ENCODE assay signal across 10 cellular contexts in the genomic region with DNA sequence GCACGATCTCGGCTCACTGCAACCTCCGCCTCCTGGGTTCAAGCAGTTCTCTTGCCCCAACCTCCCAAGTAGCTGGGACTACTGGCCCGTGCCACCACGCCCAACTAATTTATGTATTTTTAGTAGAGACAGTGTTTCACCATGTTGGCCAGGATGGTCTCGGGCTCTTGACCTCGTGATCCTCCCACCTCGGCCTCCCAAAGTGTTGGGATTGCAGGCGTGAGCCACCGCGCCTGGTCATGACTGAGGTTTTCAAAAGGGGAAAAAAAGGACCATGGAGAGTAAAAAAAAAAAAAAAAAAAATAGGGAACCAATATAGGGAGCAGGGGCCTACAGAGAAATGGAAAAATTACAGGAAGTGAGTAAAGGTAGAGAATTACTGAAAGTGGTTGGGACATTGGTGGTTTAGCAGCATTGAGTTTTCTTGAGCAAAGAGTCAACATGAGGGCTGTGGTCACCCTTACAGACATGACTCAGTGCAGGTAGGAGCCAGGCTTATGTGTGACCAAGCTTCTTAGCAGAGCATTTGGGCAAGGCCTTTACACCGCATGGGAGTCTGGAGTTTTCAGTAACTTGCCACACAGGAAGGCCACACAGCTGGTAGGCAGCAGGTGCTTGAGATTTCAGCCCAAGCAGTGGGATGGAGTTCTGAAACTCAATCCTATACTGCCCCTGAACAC.
DNase-seq lines count a peak whose midpoint lies in the region; ATAC-seq, FAIRE-seq and TF ChIP-seq lines count a peak whose summit lies in the region.
"Had no signal": no experiment of that assay in that cellular context is flagged by ENCODE, and none has a peak within 500 bp of the region (broad histone marks: within the 10 kb centered on the region; RNA-seq: fewer than 3 reads in every experiment).

No MANE protein-coding gene starts in this region.

- H3K27me3 Mint-ChIP-seq in nephron progenitor cell (ENCODE audit: low read depth, poor library complexity): peaks cover 3% of the 10 kb centered on the region

- intact Hi-C loops in mammary epithelial cell (cut with micrococcal nuclease): no loop called here

- no peaks in the 10 kb centered on the region for H3K9me3 ChIP-seq in mammary epithelial cell (replicated peaks; ENCODE audit: insufficient read depth, low read length)
- no peaks in the 10 kb centered on the region; the same call in 1 of the 2 replicates for H3K9me3 ChIP-seq in HAP-1
- H3K9me3 ChIP-seq: heart left ventricle had no signal

- peak; percentile 55 for DNase-seq in GM12864 (ENCODE audit: low read depth)
- peak; percentile 91 for DNase-seq in mammary epithelial cell
- DNase-seq in HAP-1 (ENCODE audit: low spot score in 2 of 2): no peak
- DNase-seq in nephron progenitor cell: no peak
- DNase-seq in HTR-8/SVneo (ENCODE audit: insufficient read length, low spot score): no peak
- no peak for DNase-seq in NCI-H748 (lab: John Stamatoyannopoulos, UW; ENCODE audit: unreplicated experiment)
- DNase-seq: heart left ventricle, NCI-H345 had no signal

- BruUV-seq in mammary epithelial cell (replicated peaks; lab: Mats Ljungman, UMichigan): no TSS peak

- H3K4me1 ChIP-seq in mammary epithelial cell (ENCODE audit: insufficient read depth, low read length): peaks cover 23% of the 10 kb centered on the region
- H3K4me1 ChIP-seq in HAP-1: no peaks in the 10 kb centered on the region

- no peak overlapping the region for H3K27ac Mint-ChIP-seq in nephron progenitor cell

- no peaks in the 10 kb centered on the region for H3K36me3 Mint-ChIP-seq in nephron progenitor cell (ENCODE audit: low read depth)

- H3K4me3 ChIP-seq in GM12864 (ENCODE audit: low read depth, low read length): no peak overlapping the region
- no peak overlapping the region for H3K4me3 ChIP-seq in mammary epithelial cell (replicated peaks in 1 of 3; ENCODE audit: insufficient read depth in 1 of 3, low read depth in 2 of 3, low read length in 3 of 3)
- H3K4me3 ChIP-seq in HAP-1: no peak overlapping the region
- H3K4me3 ChIP-seq: heart left ventricle had no signal

- no peak overlapping the region for H3K27ac ChIP-seq in mammary epithelial cell (ENCODE audit: insufficient read depth, low read depth, low read length)
- H3K27ac ChIP-seq: heart left ventricle had no signal

- dilution Hi-C loops in mammary epithelial cell (cut with HindIII; ENCODE audit: low sequenced_read_pairs): loop anchor here (5.0 kb wide), 1 partner anchor 34 kb away; no protein-coding TSS in a partner anchor

- no peak overlapping the region for H2AFZ ChIP-seq in mammary epithelial cell (ENCODE audit: low read depth, low read length)

- no peaks in the 10 kb centered on the region for H4K20me1 ChIP-seq in mammary epithelial cell (ENCODE audit: insufficient read depth, low read length)

- H3K79me2 ChIP-seq in mammary epithelial cell (ENCODE audit: insufficient read depth, low read length): no peaks in the 10 kb centered on the region

- no peak overlapping the region for H3K4me2 ChIP-seq in mammary epithelial cell (ENCODE audit: insufficient read depth, low read depth, low read length)

- FAIRE-seq in HTR-8/SVneo (lab: Jason Lieb, UNC): no peak

- ATAC-seq in GM19452 (IDR thresholded peaks at IDR 0.05; ENCODE audit: unreplicated experiment) (peak; percentile 67), HG03196 (IDR thresholded peaks at IDR 0.05; ENCODE audit: unreplicated experiment) (peak; percentile 60)

- peaks cover 4% of the 10 kb centered on the region for H3K9me3 Mint-ChIP-seq in nephron progenitor cell

- H3K4me3 Mint-ChIP-seq in nephron progenitor cell: no peak overlapping the region

- CTCF ChIA-PET in mammary epithelial cell (lab: Charles Lee; ENCODE audit: low non-redundant PET): no interaction called here

- in situ Hi-C loops in mammary epithelial cell (cut with MboI; ENCODE audit: low sequenced_read_pairs in 2 of 2) (no loop called here), HAP-1 (cut with MboI; ENCODE audit: low sequenced_read_pairs) (loop anchor here (25.0 kb wide), 1 partner anchor 111 kb away; no protein-coding TSS in a partner anchor)

- 81% methylated on average over 11 of the region's 12 CpGs for WGBS in mammary epithelial cell (ENCODE audit: low coverage, missing lambda C conversion rate)

- H3K9ac ChIP-seq in mammary epithelial cell (ENCODE audit: insufficient read depth, low read length): no peak overlapping the region

- TF ChIP-seq CTCF in GM12864 (IDR thresholded peaks at IDR 0.05; ENCODE audit: low read depth, low read length, missing control alignments) (no peak), mammary epithelial cell (conservative IDR thresholded peaks at IDR 0.05 in 1 of 2, IDR thresholded peaks at IDR 0.05 in 1 of 2; ENCODE audit: extremely low read depth in 1 of 2, insufficient read depth in 1 of 2, low read depth in 1 of 2, low read length in 2 of 2) (no peak), nephron progenitor cell (IDR thresholded peaks at IDR 0.05) (no peak)

- H3K36me3 ChIP-seq in mammary epithelial cell (ENCODE audit: insufficient read depth, low read length): no peaks in the 10 kb centered on the region
- H3K36me3 ChIP-seq in HAP-1 (replicated peaks): no peaks in the 10 kb centered on the region
- H3K36me3 ChIP-seq: heart left ventricle had no signal

- H3K4me1 Mint-ChIP-seq in nephron progenitor cell: peaks cover 15% of the 10 kb centered on the region

- no peaks in the 10 kb centered on the region for H3K27me3 ChIP-seq in mammary epithelial cell (ENCODE audit: insufficient read depth, low read length)
- no peaks in the 10 kb centered on the region for H3K27me3 ChIP-seq in HAP-1 (ENCODE audit: low read depth)
- H3K27me3 ChIP-seq: heart left ventricle had no signal

Comparison
In these comparisons a context has a peak if more than half of its experiments do, and no peak if none do; other contexts are left out.
1. DNase-seq: peak in GM12864 (single experiment) and mammary epithelial cell (single experiment); none in HAP-1 (0 of 2), nephron progenitor cell (single experiment), HTR-8/SVneo (single experiment) and NCI-H748 (single experiment).